In the genomic region with DNA sequence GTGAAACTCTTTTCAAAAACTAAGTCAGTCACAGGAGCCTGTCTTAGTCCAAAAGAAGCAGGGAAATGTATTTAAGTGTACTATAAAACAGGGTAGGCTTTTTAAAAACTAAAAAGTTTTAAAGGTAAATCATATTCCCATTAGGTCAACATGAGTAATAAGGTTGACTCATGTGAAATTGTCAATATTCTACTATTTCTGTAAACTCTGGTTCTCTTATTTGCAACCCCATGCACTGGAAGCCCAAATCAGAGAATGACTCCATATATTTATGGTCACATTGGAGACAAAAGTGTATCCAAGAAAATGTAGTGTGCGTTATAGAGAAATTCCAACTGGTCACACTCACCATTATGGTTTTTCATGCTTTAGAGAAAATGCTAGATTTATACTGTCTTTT, we compare ENCODE assay signal across 31 cellular contexts.
"Had no signal": no experiment of that assay in that cellular context is flagged by ENCODE, and none has a peak within 500 bp of the region (broad histone marks: within the 10 kb centered on the region; RNA-seq: fewer than 3 reads in every experiment).

No MANE protein-coding gene starts in this region.

- H3K36me3 ChIP-seq: adrenal gland, esophagus squamous epithelium, heart left ventricle had no signal

- H3K4me3 ChIP-seq: adrenal gland, body of pancreas, coronary artery, dorsolateral prefrontal cortex, esophagus squamous epithelium, heart left ventricle had no signal

- H3K4me1 ChIP-seq: body of pancreas had no signal

- H3K4me1 Mint-ChIP-seq: central memory CD8-positive, alpha-beta T cell had no signal

- H3K27me3 Mint-ChIP-seq: activated naive CD8-positive, alpha-beta T cell treated with anti-CD3 and anti-CD28 coated beads for 36 hours; activated naive CD8-positive, alpha-beta T cell treated with anti-CD3 and anti-CD28 coated beads, Interleukin-2, amount 50 U/mL, for 24 hours; dendritic cell treated with granulocyte-macrophage colony-stimulating factor and Interleukin-4, amounts not matched to agents 40 ng/mL and 50 ng/mL, for 4 days had no signal

- FAIRE-seq: frontal cortex had no signal

- H3K27ac ChIP-seq: adrenal gland, body of pancreas, coronary artery, dorsolateral prefrontal cortex, epithelial cell of prostate, esophagus squamous epithelium, heart left ventricle had no signal

- H3K9me3 Mint-ChIP-seq: activated CD4-positive, alpha-beta memory T cell treated with anti-CD3 and anti-CD28 coated beads for 36 hours; activated CD4-positive, alpha-beta T cell treated with anti-CD3 and anti-CD28 coated beads, Interleukin-2, amount 10 ng/mL, durations not matched to agents 24 days and 14 days; activated naive CD4-positive, alpha-beta T cell treated with anti-CD3 and anti-CD28 coated beads for 36 hours; activated naive CD4-positive, alpha-beta T cell treated with anti-CD3 and anti-CD28 coated beads, Interleukin-2, amount 50 U/mL, for 24 hours; activated naive CD8-positive, alpha-beta T cell treated with anti-CD3 and anti-CD28 coated beads for 36 hours; activated naive CD8-positive, alpha-beta T cell treated with anti-CD3 and anti-CD28 coated beads, Interleukin-2, amount 50 U/mL, for 24 hours; activated T-helper 1 cell treated with anti-CD3 and anti-CD28 coated beads, Interleukin-12 subunit alpha, Interleukin-12 subunit beta, Interleukin-2, Interleukin-4 antibody, amounts not matched to agents 30 ng/mL and 10 ng/mL and 1 ng/mL, durations not matched to agents 14 hours and 24 hours and 36 hours; activated T-helper 2 cell treated with anti-CD3 and anti-CD28 coated beads, Interferon-gamma antibody, Interleukin-2, Interleukin-4, amounts not matched to agents 10 μg/mL and 5 μg/mL and 100 μg/mL, durations not matched to agents 14 hours and 24 hours and 36 hours; central memory CD8-positive, alpha-beta T cell; dendritic cell treated with granulocyte-macrophage colony-stimulating factor and Interleukin-4, amounts not matched to agents 40 ng/mL and 50 ng/mL, for 4 days had no signal

- H3K27me3 ChIP-seq: adrenal gland, body of pancreas, dorsolateral prefrontal cortex, esophagus squamous epithelium, heart left ventricle had no signal

- H3K4me3 Mint-ChIP-seq: activated CD4-positive, alpha-beta memory T cell treated with anti-CD3 and anti-CD28 coated beads for 36 hours; activated CD4-positive, alpha-beta T cell treated with anti-CD3 and anti-CD28 coated beads for 36 hours; activated CD4-positive, alpha-beta T cell treated with anti-CD3 and anti-CD28 coated beads, Interleukin-2, amount 10 ng/mL, durations not matched to agents 24 days and 14 days; activated CD8-positive, alpha-beta memory T cell treated with anti-CD3 and anti-CD28 coated beads, Interleukin-2, amount 10 ng/mL, durations not matched to agents 7 days and 5 days; activated CD8-positive, alpha-beta T cell treated with anti-CD3 and anti-CD28 coated beads, Interleukin-2, amount 10 ng/mL, durations not matched to agents 7 days and 5 days; activated naive CD4-positive, alpha-beta T cell treated with anti-CD3 and anti-CD28 coated beads for 36 hours; activated naive CD4-positive, alpha-beta T cell treated with anti-CD3 and anti-CD28 coated beads, Interleukin-2, amount 50 U/mL, for 24 hours; activated naive CD8-positive, alpha-beta T cell treated with anti-CD3 and anti-CD28 coated beads for 36 hours; activated naive CD8-positive, alpha-beta T cell treated with anti-CD3 and anti-CD28 coated beads, Interleukin-2, amount 50 U/mL, for 24 hours; activated T-helper 1 cell treated with anti-CD3 and anti-CD28 coated beads, Interleukin-12 subunit alpha, Interleukin-12 subunit beta, Interleukin-2, Interleukin-4 antibody, amounts not matched to agents 30 ng/mL and 10 ng/mL and 1 ng/mL, durations not matched to agents 14 hours and 24 hours and 36 hours; central memory CD8-positive, alpha-beta T cell; dendritic cell treated with granulocyte-macrophage colony-stimulating factor and Interleukin-4, amounts not matched to agents 40 ng/mL and 50 ng/mL, for 4 days had no signal

- H3K36me3 Mint-ChIP-seq: activated CD4-positive, alpha-beta memory T cell treated with anti-CD3 and anti-CD28 coated beads for 36 hours; activated CD8-positive, alpha-beta memory T cell treated with anti-CD3 and anti-CD28 coated beads, Interleukin-2, amount 10 ng/mL, durations not matched to agents 7 days and 5 days; activated naive CD4-positive, alpha-beta T cell treated with anti-CD3 and anti-CD28 coated beads, Interleukin-2, amount 50 U/mL, for 24 hours; activated naive CD8-positive, alpha-beta T cell treated with anti-CD3 and anti-CD28 coated beads for 36 hours had no signal

- H3K9me3 ChIP-seq: adrenal gland, body of pancreas, esophagus squamous epithelium, heart left ventricle had no signal

- ATAC-seq: activated CD4-positive, alpha-beta T cell treated with anti-CD3 and anti-CD28 coated beads for 36 hours; activated CD8-positive, alpha-beta memory T cell treated with anti-CD3 and anti-CD28 coated beads, Interleukin-2, amount 10 ng/mL, durations not matched to agents 7 days and 5 days; activated CD8-positive, alpha-beta T cell treated with anti-CD3 and anti-CD28 coated beads, Interleukin-2, amount 10 ng/mL, durations not matched to agents 7 days and 5 days; activated naive CD8-positive, alpha-beta T cell treated with anti-CD3 and anti-CD28 coated beads, Interleukin-2, amount 50 U/mL, for 24 hours; body of pancreas; heart left ventricle had no signal

- H3K27ac Mint-ChIP-seq: activated CD4-positive, alpha-beta memory T cell treated with anti-CD3 and anti-CD28 coated beads for 36 hours; activated CD4-positive, alpha-beta T cell treated with anti-CD3 and anti-CD28 coated beads for 36 hours; activated CD4-positive, alpha-beta T cell treated with anti-CD3 and anti-CD28 coated beads, Interleukin-2, amount 10 ng/mL, durations not matched to agents 24 days and 14 days; activated CD8-positive, alpha-beta memory T cell treated with anti-CD3 and anti-CD28 coated beads, Interleukin-2, amount 10 ng/mL, durations not matched to agents 7 days and 5 days; activated CD8-positive, alpha-beta T cell treated with anti-CD3 and anti-CD28 coated beads, Interleukin-2, amount 10 ng/mL, durations not matched to agents 7 days and 5 days; activated naive CD4-positive, alpha-beta T cell treated with anti-CD3 and anti-CD28 coated beads for 36 hours; activated naive CD4-positive, alpha-beta T cell treated with anti-CD3 and anti-CD28 coated beads, Interleukin-2, amount 50 U/mL, for 24 hours; activated naive CD8-positive, alpha-beta T cell treated with anti-CD3 and anti-CD28 coated beads for 36 hours; activated naive CD8-positive, alpha-beta T cell treated with anti-CD3 and anti-CD28 coated beads, Interleukin-2, amount 50 U/mL, for 24 hours; activated T-helper 1 cell treated with anti-CD3 and anti-CD28 coated beads, Interleukin-12 subunit alpha, Interleukin-12 subunit beta, Interleukin-2, Interleukin-4 antibody, amounts not matched to agents 30 ng/mL and 10 ng/mL and 1 ng/mL, durations not matched to agents 14 hours and 24 hours and 36 hours; activated T-helper 2 cell treated with anti-CD3 and anti-CD28 coated beads, Interferon-gamma antibody, Interleukin-2, Interleukin-4, amounts not matched to agents 10 μg/mL and 5 μg/mL and 100 μg/mL, durations not matched to agents 14 hours and 24 hours and 36 hours; dendritic cell treated with granulocyte-macrophage colony-stimulating factor and Interleukin-4, amounts not matched to agents 40 ng/mL and 50 ng/mL, for 4 days had no signal

- DNase-seq: activated CD4-positive, alpha-beta memory T cell treated with anti-CD3 and anti-CD28 coated beads for 36 hours; activated CD4-positive, alpha-beta T cell treated with anti-CD3 and anti-CD28 coated beads for 36 hours; activated CD4-positive, alpha-beta T cell treated with anti-CD3 and anti-CD28 coated beads, Interleukin-2, amount 10 ng/mL, durations not matched to agents 24 days and 14 days; activated CD4-positive, CD25-positive, alpha-beta regulatory T cell; activated CD4-positive, CD25-positive, alpha-beta regulatory T cell treated with anti-CD3 and anti-CD28 coated beads, Interleukin-2, amount 50 U/mL, for 72 hours; activated CD8-positive, alpha-beta memory T cell treated with anti-CD3 and anti-CD28 coated beads, Interleukin-2, amount 10 ng/mL, durations not matched to agents 7 days and 5 days; activated CD8-positive, alpha-beta memory T cell treated with anti-CD3 and anti-CD28 coated beads, Interleukin-2, amount 50 U/mL, for 4 hours; activated CD8-positive, alpha-beta T cell treated with anti-CD3 and anti-CD28 coated beads, Interleukin-2, amount 10 ng/mL, durations not matched to agents 7 days and 5 days; activated effector memory CD4-positive, alpha-beta T cell treated with anti-CD3 and anti-CD28 coated beads, Interleukin-2, amount 50 U/mL, for 16 hours; activated naive CD4-positive, alpha-beta T cell treated with anti-CD3 and anti-CD28 coated beads for 36 hours; activated naive CD8-positive, alpha-beta T cell treated with anti-CD3 and anti-CD28 coated beads for 36 hours; activated naive CD8-positive, alpha-beta T cell treated with anti-CD3 and anti-CD28 coated beads, Interleukin-2, amount 50 U/mL, for 24 hours; activated T-cell treated with anti-CD3 and anti-CD28 coated beads, Interleukin-2, amount 50 U/mL, for 1 hour; activated T-cell treated with anti-CD3 and anti-CD28 coated beads, Interleukin-2, amount 50 U/mL, for 48 hours; adrenal gland; amygdala; aorta; body of pancreas; dorsolateral prefrontal cortex; effector memory CD4-positive, alpha-beta T cell; esophagus squamous epithelium; heart left ventricle; T-helper 2 cell had no signal
